22 cellular contexts compared by ENCODE assay signal in genomic region chr11:6725386-6725896, GRCh38. TPM values are rescaled to one million over a fixed set of nuclear protein-coding genes. Genes with fewer than 3 reads are reported as not detected.
DNase-seq lines count a peak whose midpoint lies in the region; ATAC-seq, FAIRE-seq and TF ChIP-seq lines count a peak whose summit lies in the region.
"Had no signal": no experiment of that assay in that cellular context is flagged by ENCODE, and none has a peak within 500 bp of the region (broad histone marks: within the 10 kb centered on the region; RNA-seq: fewer than 3 reads in every experiment).

No MANE protein-coding gene starts in this region.

- H3K9me3 ChIP-seq in HepG2 (ENCODE audit: low read length) (no peaks in the 10 kb centered on the region), right lobe of liver (no peaks in the 10 kb centered on the region)
- no peaks in the 10 kb centered on the region for H3K9me3 ChIP-seq in CD8-positive, alpha-beta memory T cell (ENCODE audit: low read length)
- H3K9me3 ChIP-seq: Caco-2 had no signal

- H3K9ac ChIP-seq in HepG2 (ENCODE audit: insufficient read depth, low read depth, low read length) = no peak overlapping the region
- H3K9ac ChIP-seq: KMS-11 had no signal

- CTCF ChIA-PET in HepG2 (lab: Yijun Ruan, JAX; ENCODE audit: low intra/inter-chr PET ratio, low total read pairs) = no interaction called here
- CTCF ChIA-PET in CD8-positive, alpha-beta memory T cell (lab: Charles Lee) = interaction anchor here (0.9 to 1.1 kb wide), 2 partner anchors 12 to 282 kb away, joined by 3 read pairs; no protein-coding TSS in a partner anchor

- H3K36me3 ChIP-seq in HepG2 (replicated peaks in 1 of 2; ENCODE audit: control insufficient read depth in 1 of 2, insufficient read depth in 2 of 2, low read length in 2 of 2) (no peaks in the 10 kb centered on the region), right lobe of liver (no peaks in the 10 kb centered on the region)
- peaks cover 34% of the 10 kb centered on the region for H3K36me3 ChIP-seq in CD8-positive, alpha-beta memory T cell (ENCODE audit: insufficient read depth, low read length)

- H3K36me3 Mint-ChIP-seq in CD8-positive, alpha-beta memory T cell = peaks cover 14 to 73% (median 33%) of the 10 kb centered on the region in 3 donors
- peaks cover 42% of the 10 kb centered on the region for H3K36me3 Mint-ChIP-seq in activated naive CD8-positive, alpha-beta T cell
- peaks cover 8 to 33% (median 21%) of the 10 kb centered on the region in 3 donors for H3K36me3 Mint-ChIP-seq in immature natural killer cell

- no peak overlapping the region for H2AFZ ChIP-seq in HepG2 (ENCODE audit: low read length)

- 0% methylated on average over 2 of the region's 2 CpGs for WGBS in HepG2 (ENCODE audit: low lambda C conversion rate)
- 50% methylated on average over 2 of the region's 2 CpGs for WGBS in right lobe of liver (ENCODE audit: insufficient coverage, low coverage, low lambda C conversion rate, missing lambda C conversion rate)

- H3K4me3 Mint-ChIP-seq in CD8-positive, alpha-beta memory T cell = peak overlapping the region in 5 of 7 donors; percentile 26 to 57 (median 37)
- H3K4me3 Mint-ChIP-seq in activated naive CD8-positive, alpha-beta T cell = no peak overlapping the region
- peak overlapping the region in 3 of 5 donors; percentile 23 to 64 (median 39) for H3K4me3 Mint-ChIP-seq in immature natural killer cell

- peaks cover 88 to 99% (median 98%) of the 10 kb centered on the region in 3 donors for H3K4me1 Mint-ChIP-seq in CD8-positive, alpha-beta memory T cell
- H3K4me1 Mint-ChIP-seq in activated naive CD8-positive, alpha-beta T cell (ENCODE audit: low read depth) = peaks cover 89% of the 10 kb centered on the region
- H3K4me1 Mint-ChIP-seq in immature natural killer cell = peaks cover 93 to 100% of the 10 kb centered on the region in 2 donors

- TF ChIP-seq RAD21 in HepG2 (CRISPR knock-in tag; IDR thresholded peaks at IDR 0.05) = no peak

- H3K27ac Mint-ChIP-seq in CD8-positive, alpha-beta memory T cell = peak overlapping the region in 7 of 8 donors; percentile 30 to 90 (median 76)
- peak overlapping the region; percentile 80 for H3K27ac Mint-ChIP-seq in activated naive CD8-positive, alpha-beta T cell
- H3K27ac Mint-ChIP-seq in immature natural killer cell = peak overlapping the region; percentile 31 to 82 (median 74)

- POLR2A ChIA-PET in HepG2 (lab: Yijun Ruan, JAX) = no interaction called here
- POLR2A ChIA-PET in CD8-positive, alpha-beta memory T cell (lab: Charles Lee) = no interaction called here

- H3K27me3 Mint-ChIP-seq in CD8-positive, alpha-beta memory T cell = no peaks in the 10 kb centered on the region
- no peaks in the 10 kb centered on the region for H3K27me3 Mint-ChIP-seq in activated naive CD8-positive, alpha-beta T cell
- H3K27me3 Mint-ChIP-seq in immature natural killer cell (ENCODE audit: low read depth in 3 of 3) = no peaks in the 10 kb centered on the region
- H3K27me3 Mint-ChIP-seq: IgD-negative memory B cell had no signal

- no peak for FAIRE-seq in HepG2 (lab: Jason Lieb, UNC)
- FAIRE-seq: H1 had no signal

- H3K4me3 ChIP-seq in HepG2 (replicated peaks in 1 of 3; ENCODE audit: insufficient read depth in 1 of 3, low read depth in 2 of 3, low read length in 3 of 3) (no peak overlapping the region), right lobe of liver (no peak overlapping the region)
- H3K4me3 ChIP-seq in CD8-positive, alpha-beta memory T cell (ENCODE audit: low read length) = no peak overlapping the region

- no peaks in the 10 kb centered on the region for H3K79me2 ChIP-seq in HepG2 (ENCODE audit: insufficient read depth, low read length)

- in situ Hi-C loops in HepG2 (cut with HindIII; ENCODE audit: extremely low pct_ligation_motif_present, low pct_unique_long_range_greater_than_20kb) = no loop called here

- TF ChIP-seq CTCF in HepG2 (CRISPR knock-in tag; IDR thresholded peaks at IDR 0.05) (no peak), right lobe of liver (IDR thresholded peaks at IDR 0.05) (no peak)

- H3K27me3 ChIP-seq in HepG2 (ENCODE audit: control insufficient read depth in 1 of 2, insufficient read depth in 2 of 2, low read length in 2 of 2) (peaks cover 0 to 3% of the 10 kb centered on the region in 2 experiments; a peak in 1 of 5 replicates), right lobe of liver (no peaks in the 10 kb centered on the region)
- H3K27me3 ChIP-seq in CD8-positive, alpha-beta memory T cell (ENCODE audit: insufficient read depth, low read length, poor library complexity, severe bottlenecking) = no peaks in the 10 kb centered on the region

- intact Hi-C loops in HepG2 (cut with micrococcal nuclease; ENCODE audit: unreplicated experiment) (no loop called here), right lobe of liver (cut with DNase I) (no loop called here)

- no peak for ATAC-seq in HepG2
- no peak for ATAC-seq in right lobe of liver
- no peak for ATAC-seq in HG03442 (IDR thresholded peaks at IDR 0.05; ENCODE audit: unreplicated experiment)
- ATAC-seq in GM19455 (IDR thresholded peaks at IDR 0.05; ENCODE audit: unreplicated experiment) = no peak

- no peak overlapping the region for H3K4me2 ChIP-seq in HepG2 (ENCODE audit: low read depth, low read length)
- H3K4me2 ChIP-seq: KMS-11 had no signal

- peak; percentile 8 for DNase-seq in HepG2 (ENCODE audit: low spot score)
- DNase-seq in right lobe of liver = no peak
- DNase-seq in CD8-positive, alpha-beta memory T cell = no peak
- no peak for DNase-seq in immature natural killer cell
- DNase-seq in stimulated activated CD8-positive, alpha-beta memory T cell treated with anti-CD3 and anti-CD28 coated beads, Interleukin-4, amount 100 ng/mL, for 48 hours = no peak
- DNase-seq: Caco-2, HCEC 1CT, MM.1S, NCI-H2029 treated with DMSO at 0.1 percent for 48 hours, NCI-H2227 treated with DMSO at 0.1 percent for 48 hours, NCI-H510A, NCI-H69, RPMI8226, SHP77 had no signal

- no peak for TF ChIP-seq EP300 in HepG2 (IDR thresholded peaks at IDR 0.05; ENCODE audit: low read depth in 2 of 2, low read length in 2 of 2)
- TF ChIP-seq EP300 in HepG2 (CRISPR knock-in tag; IDR thresholded peaks at IDR 0.05; ENCODE audit: borderline replicate concordance) = no peak

- H3K9me3 Mint-ChIP-seq in CD8-positive, alpha-beta memory T cell = no peaks in the 10 kb centered on the region
- peaks cover 16% of the 10 kb centered on the region for H3K9me3 Mint-ChIP-seq in activated naive CD8-positive, alpha-beta T cell (ENCODE audit: low read depth)
- no peaks in the 10 kb centered on the region for H3K9me3 Mint-ChIP-seq in immature natural killer cell

- H4K20me1 ChIP-seq in HepG2 (ENCODE audit: insufficient read depth, low read length) = no peaks in the 10 kb centered on the region

- BruUV-seq in HepG2 (replicated peaks; lab: Mats Ljungman, UMichigan) = no TSS peak

- H3K4me1 ChIP-seq in HepG2 (ENCODE audit: insufficient read depth, low read length) (peaks cover 19% of the 10 kb centered on the region), right lobe of liver (no peaks in the 10 kb centered on the region)
- peaks cover 85% of the 10 kb centered on the region for H3K4me1 ChIP-seq in CD8-positive, alpha-beta memory T cell (ENCODE audit: insufficient read depth, low read length)
- H3K4me1 ChIP-seq: Caco-2 had no signal

- H3K27ac ChIP-seq in HepG2 (ENCODE audit: extremely low read length, insufficient read depth, low read length) (no peak overlapping the region), right lobe of liver (no peak overlapping the region)
- H3K27ac ChIP-seq in CD8-positive, alpha-beta memory T cell (ENCODE audit: low read depth, low read length) = no peak overlapping the region
- H3K27ac ChIP-seq: C4-2B, KMS-11 had no signal

- TF ChIP-seq POLR2A in HepG2 (IDR thresholded peaks at IDR 0.05; ENCODE audit: insufficient read depth in 1 of 2, low read depth in 2 of 2, low read length in 2 of 2) (no peak), right lobe of liver (IDR thresholded peaks at IDR 0.05) (no peak)

RNA-seq across cellular contexts. Expression of gene MRPL17, which starts 42.3 kb away (rescaled TPM):
- total RNA-seq in HepG2 (2016; rRNA removed; fragmentation: Illumina TruSeq; extraction: Trizol) = 90.0 and 97.9 TPM in 2 replicates
- total RNA-seq in HepG2 (2016; cell fraction: cytosol; rRNA removed; fragmentation: Illumina TruSeq; extraction: Trizol; ENCODE audit: low read depth) = 29.1 and 29.3 TPM in 2 replicates
- total RNA-seq in HepG2 (2016; cell fraction: insoluble cytoplasmic fraction; rRNA removed; fragmentation: Illumina TruSeq; extraction: Trizol) = 79.3 and 102 TPM in 2 replicates
- 33.0 and 35.7 TPM in 2 replicates for total RNA-seq in HepG2 (2016; cell fraction: membrane; rRNA removed; fragmentation: Illumina TruSeq; extraction: Trizol)
- total RNA-seq in HepG2 (2016; cell fraction: nucleus; rRNA removed; fragmentation: Illumina TruSeq; extraction: Trizol) = 31.5 and 38.4 TPM in 2 replicates
- polyA plus RNA-seq in HepG2 (2011; rRNA removed) = 53.7 and 59.4 TPM in 2 replicates
- 36.2 and 46.4 TPM in 2 replicates for polyA plus RNA-seq in HepG2 (2011; cell fraction: cytosol; rRNA removed)
- 17.6 and 20.3 TPM in 2 replicates for polyA plus RNA-seq in HepG2 (2011; cell fraction: nucleus; rRNA removed)
- 27.7 and 47.0 TPM in 2 replicates for polyA plus RNA-seq in HepG2 (2012)
- polyA plus RNA-seq in HepG2 (2016; cell fraction: cytosol; fragmentation: Illumina TruSeq; extraction: Trizol; ENCODE audit: low read depth) = 24.1 and 27.6 TPM in 2 replicates
- polyA plus RNA-seq in HepG2 (2016; cell fraction: insoluble cytoplasmic fraction; fragmentation: Illumina TruSeq; extraction: Trizol; ENCODE audit: low read depth) = 114 and 118 TPM in 2 replicates
- polyA plus RNA-seq in HepG2 (2016; cell fraction: membrane; fragmentation: Illumina TruSeq; extraction: Trizol; ENCODE audit: low read depth) = 26.3 and 30.4 TPM in 2 replicates
- polyA plus RNA-seq in HepG2 (2016; cell fraction: nucleus; fragmentation: Illumina TruSeq; extraction: Trizol; ENCODE audit: insufficient read depth, low read depth) = 68.9 and 72.4 TPM in 2 replicates
- 33.6 and 93.6 TPM in 2 replicates for polyA minus RNA-seq in HepG2 (2011; rRNA and poly(A)+ RNA removed; ENCODE audit: low replicate concordance)
- 22.0 and 32.7 TPM in 2 replicates for polyA minus RNA-seq in HepG2 (2011; cell fraction: cytosol; rRNA and poly(A)+ RNA removed)
- 27.2 and 31.0 TPM in 2 replicates for polyA minus RNA-seq in HepG2 (2011; cell fraction: nucleus; rRNA and poly(A)+ RNA removed)
- 10 to 100 TPM; 10.7 to 21.6 (median 17.3) TPM for total RNA-seq in right lobe of liver
- 100 to 1,000 TPM; 124 to 129 TPM for total RNA-seq in CD8-positive, alpha-beta memory T cell
- polyA plus RNA-seq in CD8-positive, alpha-beta memory T cell = 24.3 TPM
- polyA plus RNA-seq in immature natural killer cell = 10 to 100 TPM in 2 of 3 donors, 1 to 10 TPM in 1; 4.6 to 17.0 (median 13.7) TPM

RNA-seq across cellular contexts. Expression of gene OR2AG2, which starts 46.3 kb away (rescaled TPM):
- not detected in 2 replicates for total RNA-seq in HepG2 (2016; rRNA removed; fragmentation: Illumina TruSeq; extraction: Trizol)
- not detected in 2 replicates for total RNA-seq in HepG2 (2016; cell fraction: cytosol; rRNA removed; fragmentation: Illumina TruSeq; extraction: Trizol; ENCODE audit: low read depth)
- total RNA-seq in HepG2 (2016; cell fraction: insoluble cytoplasmic fraction; rRNA removed; fragmentation: Illumina TruSeq; extraction: Trizol) = not detected in 2 replicates
- total RNA-seq in HepG2 (2016; cell fraction: membrane; rRNA removed; fragmentation: Illumina TruSeq; extraction: Trizol) = not detected in 2 replicates
- not detected in 2 replicates for total RNA-seq in HepG2 (2016; cell fraction: nucleus; rRNA removed; fragmentation: Illumina TruSeq; extraction: Trizol)
- polyA plus RNA-seq in HepG2 (2011; rRNA removed) = not detected in 2 replicates
- not detected in 2 replicates for polyA plus RNA-seq in HepG2 (2011; cell fraction: cytosol; rRNA removed)
- polyA plus RNA-seq in HepG2 (2011; cell fraction: nucleus; rRNA removed) = not detected in 2 replicates
- polyA plus RNA-seq in HepG2 (2012) = not detected in 2 replicates
- not detected in 2 replicates for polyA plus RNA-seq in HepG2 (2016; cell fraction: cytosol; fragmentation: Illumina TruSeq; extraction: Trizol; ENCODE audit: low read depth)
- polyA plus RNA-seq in HepG2 (2016; cell fraction: insoluble cytoplasmic fraction; fragmentation: Illumina TruSeq; extraction: Trizol; ENCODE audit: low read depth) = not detected in 2 replicates
- not detected in 2 replicates for polyA plus RNA-seq in HepG2 (2016; cell fraction: membrane; fragmentation: Illumina TruSeq; extraction: Trizol; ENCODE audit: low read depth)
- not detected in 2 replicates for polyA plus RNA-seq in HepG2 (2016; cell fraction: nucleus; fragmentation: Illumina TruSeq; extraction: Trizol; ENCODE audit: insufficient read depth, low read depth)
- not detected in 2 replicates for polyA minus RNA-seq in HepG2 (2011; rRNA and poly(A)+ RNA removed; ENCODE audit: low replicate concordance)
- polyA minus RNA-seq in HepG2 (2011; cell fraction: cytosol; rRNA and poly(A)+ RNA removed) = not detected in 2 replicates
- polyA minus RNA-seq in HepG2 (2011; cell fraction: nucleus; rRNA and poly(A)+ RNA removed) = not detected in 2 replicates
- under 1 TPM in 1 of 6 experiments, not detected in 5; 0.07 TPM for total RNA-seq in right lobe of liver
- not detected for total RNA-seq in CD8-positive, alpha-beta memory T cell
- polyA plus RNA-seq in CD8-positive, alpha-beta memory T cell = not detected
- not detected for polyA plus RNA-seq in immature natural killer cell
- total RNA-seq: A673, Caco-2 had no signal
- polyA plus RNA-seq: IgD-negative memory B cell had no signal

RNA-seq across cellular contexts. Expression of gene OR2AG1, which starts 57.4 kb away (rescaled TPM):
- not detected in 2 replicates for total RNA-seq in HepG2 (2016; rRNA removed; fragmentation: Illumina TruSeq; extraction: Trizol)
- total RNA-seq in HepG2 (2016; cell fraction: cytosol; rRNA removed; fragmentation: Illumina TruSeq; extraction: Trizol; ENCODE audit: low read depth) = not detected in 2 replicates
- total RNA-seq in HepG2 (2016; cell fraction: insoluble cytoplasmic fraction; rRNA removed; fragmentation: Illumina TruSeq; extraction: Trizol) = not detected in 2 replicates
- total RNA-seq in HepG2 (2016; cell fraction: membrane; rRNA removed; fragmentation: Illumina TruSeq; extraction: Trizol) = not detected in 2 replicates
- total RNA-seq in HepG2 (2016; cell fraction: nucleus; rRNA removed; fragmentation: Illumina TruSeq; extraction: Trizol) = not detected in 2 replicates
- not detected in 2 replicates for polyA plus RNA-seq in HepG2 (2011; rRNA removed)
- polyA plus RNA-seq in HepG2 (2011; cell fraction: cytosol; rRNA removed) = not detected in 2 replicates
- not detected in 2 replicates for polyA plus RNA-seq in HepG2 (2011; cell fraction: nucleus; rRNA removed)
- polyA plus RNA-seq in HepG2 (2012) = not detected in 2 replicates
- not detected in 2 replicates for polyA plus RNA-seq in HepG2 (2016; cell fraction: cytosol; fragmentation: Illumina TruSeq; extraction: Trizol; ENCODE audit: low read depth)
- not detected in 2 replicates for polyA plus RNA-seq in HepG2 (2016; cell fraction: insoluble cytoplasmic fraction; fragmentation: Illumina TruSeq; extraction: Trizol; ENCODE audit: low read depth)
- polyA plus RNA-seq in HepG2 (2016; cell fraction: membrane; fragmentation: Illumina TruSeq; extraction: Trizol; ENCODE audit: low read depth) = not detected in 2 replicates
- polyA plus RNA-seq in HepG2 (2016; cell fraction: nucleus; fragmentation: Illumina TruSeq; extraction: Trizol; ENCODE audit: insufficient read depth, low read depth) = not detected in 2 replicates
- polyA minus RNA-seq in HepG2 (2011; rRNA and poly(A)+ RNA removed; ENCODE audit: low replicate concordance) = not detected in 2 replicates
- not detected in 2 replicates for polyA minus RNA-seq in HepG2 (2011; cell fraction: cytosol; rRNA and poly(A)+ RNA removed)
- not detected in 2 replicates for polyA minus RNA-seq in HepG2 (2011; cell fraction: nucleus; rRNA and poly(A)+ RNA removed)
- not detected for total RNA-seq in right lobe of liver
- not detected for total RNA-seq in CD8-positive, alpha-beta memory T cell
- polyA plus RNA-seq in CD8-positive, alpha-beta memory T cell = not detected
- not detected for polyA plus RNA-seq in immature natural killer cell
- total RNA-seq: A673, Caco-2, H1 had no signal
- polyA plus RNA-seq: H1, IgD-negative memory B cell had no signal
